ENCODE assay signal across 15 cellular contexts in genomic region chr2:164044637-164045036, GRCh38.
"Had no signal": no experiment of that assay in that cellular context is flagged by ENCODE, and none has a peak within 500 bp of the region (broad histone marks: within the 10 kb centered on the region; RNA-seq: fewer than 3 reads in every experiment).

No MANE protein-coding gene starts in this region.

- ATAC-seq: natural killer cell treated with Interleukin-12 subunit alpha and Interleukin-12 subunit beta and Interleukin-15 and Interleukin-18, amount 100 ng/mL, for 72 hours; stimulated activated naive CD8-positive, alpha-beta T cell treated with anti-CD3 and anti-CD28 coated beads, Interleukin-15, Interleukin-2, amounts not matched to agents 100 U/mL and 50 U/mL, for 24 hours; upper lobe of right lung had no signal

- DNase-seq: activated CD4-positive, alpha-beta T cell treated with anti-CD3 and anti-CD28 coated beads, Interleukin-2, amount 50 U/mL, for 4 hours; activated CD4-positive, CD25-positive, alpha-beta regulatory T cell treated with anti-CD3 and anti-CD28 coated beads, Interleukin-2, amount 50 U/mL, for 72 hours; activated naive CD8-positive, alpha-beta T cell treated with anti-CD3 and anti-CD28 coated beads, Interleukin-2, amount 10 ng/mL, durations not matched to agents 7 days and 5 days; activated T-cell treated with anti-CD3 and anti-CD28 coated beads, Interleukin-2, amount 50 U/mL, for 48 hours; caudate nucleus; cortex of kidney; effector CD8-positive, alpha-beta T cell; immature natural killer cell; stimulated activated CD4-positive, alpha-beta T cell treated with anti-CD3 and anti-CD28 coated beads, Interleukin-4, amount 100 ng/mL, for 1 hour; stimulated activated CD8-positive, alpha-beta memory T cell treated with anti-CD3 and anti-CD28 coated beads, Interleukin-4, amount 100 ng/mL, for 48 hours; stimulated activated naive CD8-positive, alpha-beta T cell treated with anti-CD3 and anti-CD28 coated beads, Interleukin-15, Interleukin-2, amounts not matched to agents 100 U/mL and 50 U/mL, for 24 hours; upper lobe of right lung had no signal

- H3K4me3 ChIP-seq: ascending aorta, suprapubic skin, upper lobe of right lung had no signal
